33 cellular contexts compared by ENCODE assay signal in the genomic region with DNA sequence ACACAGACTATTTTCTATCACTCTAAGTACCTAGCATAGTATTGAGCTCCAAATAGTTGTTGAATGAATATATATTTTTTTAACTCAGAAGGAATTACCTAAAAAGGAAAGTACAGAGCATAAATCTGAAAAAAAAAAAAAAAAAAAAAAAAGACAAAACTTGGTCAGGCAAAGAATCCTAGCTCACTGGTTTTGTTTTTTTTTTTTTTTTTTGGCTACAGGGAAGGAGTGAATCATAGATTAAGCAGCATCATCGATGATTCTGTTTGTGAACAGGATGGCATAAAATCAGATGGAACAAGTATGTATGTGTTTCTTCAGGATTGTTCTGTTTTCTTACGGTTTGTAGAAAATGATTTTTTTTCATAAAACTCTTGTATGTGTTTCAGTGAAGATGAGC.
DNase-seq lines count a peak whose midpoint lies in the region; ATAC-seq and TF ChIP-seq lines count a peak whose summit lies in the region.
"Had no signal": no experiment of that assay in that cellular context is flagged by ENCODE, and none has a peak within 500 bp of the region (broad histone marks: within the 10 kb centered on the region; RNA-seq: fewer than 3 reads in every experiment).

No MANE protein-coding gene starts in this region.

- H3K27ac ChIP-seq in mammary epithelial cell (ENCODE audit: insufficient read depth, low read depth, low read length), result no peak overlapping the region
- no peak overlapping the region for H3K27ac ChIP-seq in breast epithelium
- H3K27ac ChIP-seq in spleen, result no peak overlapping the region
- H3K27ac ChIP-seq: parathyroid adenoma, uterus had no signal

- H3K4me3 Mint-ChIP-seq in activated CD8-positive, alpha-beta T cell treated with anti-CD3 and anti-CD28 coated beads for 36 hours, result no peak overlapping the region
- H3K4me3 Mint-ChIP-seq: activated CD4-positive, alpha-beta memory T cell treated with anti-CD3 and anti-CD28 coated beads for 36 hours; activated naive CD8-positive, alpha-beta T cell treated with anti-CD3 and anti-CD28 coated beads, Interleukin-2, amount 50 U/mL, for 24 hours; brain; CD4-positive, alpha-beta T cell; IgD-negative memory B cell; stimulated activated naive CD8-positive, alpha-beta T cell treated with anti-CD3 and anti-CD28 coated beads, Interleukin-15, amount 100 ng/mL, for 72 hours; T-helper 2 cell treated with Interferon-gamma antibody and Interleukin-4, amounts not matched to agents 5 μg/mL and 100 μg/mL, for 36 hours had no signal

- H2AFZ ChIP-seq in mammary epithelial cell (ENCODE audit: low read depth, low read length), result no peak overlapping the region
- H2AFZ ChIP-seq: parathyroid adenoma had no signal

- no TSS peak for BruUV-seq in mammary epithelial cell (replicated peaks; lab: Mats Ljungman, UMichigan)

- no peak for TF ChIP-seq POLR2A in breast epithelium (IDR thresholded peaks at IDR 0.05)
- no peak for TF ChIP-seq POLR2A in spleen (IDR thresholded peaks at IDR 0.05)

- H3K27ac Mint-ChIP-seq in activated CD8-positive, alpha-beta T cell treated with anti-CD3 and anti-CD28 coated beads for 36 hours, result no peak overlapping the region
- H3K27ac Mint-ChIP-seq: activated CD4-positive, alpha-beta memory T cell treated with anti-CD3 and anti-CD28 coated beads for 36 hours; activated naive CD8-positive, alpha-beta T cell treated with anti-CD3 and anti-CD28 coated beads, Interleukin-2, amount 50 U/mL, for 24 hours; brain; CD4-positive, alpha-beta T cell; IgD-negative memory B cell; stimulated activated naive CD8-positive, alpha-beta T cell treated with anti-CD3 and anti-CD28 coated beads, Interleukin-15, amount 100 ng/mL, for 72 hours; T-helper 2 cell treated with Interferon-gamma antibody and Interleukin-4, amounts not matched to agents 5 μg/mL and 100 μg/mL, for 36 hours had no signal

- intact Hi-C loops in mammary epithelial cell (cut with micrococcal nuclease) (no loop called here), breast epithelium (cut with DNase I; ENCODE audit: low total_unique reads) (no loop called here), spleen (cut with DNase I; ENCODE audit: low total_unique reads) (no loop called here)
- intact Hi-C loops in activated CD8-positive, alpha-beta T cell treated with anti-CD3 and anti-CD28 coated beads for 36 hours (cut with micrococcal nuclease), result no loop called here

- no peaks in the 10 kb centered on the region for H3K9me3 Mint-ChIP-seq in activated CD8-positive, alpha-beta T cell treated with anti-CD3 and anti-CD28 coated beads for 36 hours
- H3K9me3 Mint-ChIP-seq: CD4-positive, alpha-beta T cell; T-helper 2 cell treated with Interferon-gamma antibody and Interleukin-4, amounts not matched to agents 5 μg/mL and 100 μg/mL, for 36 hours had no signal

- H3K9me3 ChIP-seq in mammary epithelial cell (replicated peaks; ENCODE audit: insufficient read depth, low read length) (no peaks in the 10 kb centered on the region), breast epithelium (peaks cover 9 to 10% of the 10 kb centered on the region in 2 donors), adipocyte (ENCODE audit: control insufficient read depth, low read length) (peaks cover 9% of the 10 kb centered on the region), spleen (peaks cover 0 to 16% (median 13%) of the 10 kb centered on the region in 8 donors)
- H3K9me3 ChIP-seq: uterus had no signal

- no peaks in the 10 kb centered on the region for H3K4me1 ChIP-seq in mammary epithelial cell (ENCODE audit: insufficient read depth, low read length)
- H3K4me1 ChIP-seq in breast epithelium, result no peaks in the 10 kb centered on the region
- H3K4me1 ChIP-seq in adipocyte (ENCODE audit: control insufficient read depth, insufficient read depth, low read length), result no peaks in the 10 kb centered on the region
- peaks cover 0 to 7% (median 0%) of the 10 kb centered on the region in 6 donors for H3K4me1 ChIP-seq in spleen
- H3K4me1 ChIP-seq: parathyroid adenoma, uterus had no signal

- H3K4me2 ChIP-seq in mammary epithelial cell (ENCODE audit: insufficient read depth, low read depth, low read length), result no peak overlapping the region
- H3K4me2 ChIP-seq: smooth muscle cell had no signal

- no peak for ATAC-seq in activated CD8-positive, alpha-beta T cell treated with anti-CD3 and anti-CD28 coated beads for 36 hours
- no peak for ATAC-seq in GM18868 (IDR thresholded peaks at IDR 0.05; ENCODE audit: unreplicated experiment)
- ATAC-seq: activated naive CD8-positive, alpha-beta T cell treated with anti-CD3 and anti-CD28 coated beads, Interleukin-2, amount 50 U/mL, for 24 hours; GM12878; HCT116; Panc1; stimulated activated naive CD8-positive, alpha-beta T cell treated with anti-CD3 and anti-CD28 coated beads, Interleukin-15, amount 100 ng/mL, for 72 hours had no signal

- H3K27me3 ChIP-seq in mammary epithelial cell (ENCODE audit: insufficient read depth, low read length) (no peaks in the 10 kb centered on the region), breast epithelium (no peaks in the 10 kb centered on the region), adipocyte (replicated peaks; ENCODE audit: control insufficient read depth, insufficient read depth, low read length) (no peaks in the 10 kb centered on the region), spleen (replicated peaks in 1 of 7) (no peaks in the 10 kb centered on the region)
- H3K27me3 ChIP-seq: uterus had no signal

- H3K4me1 Mint-ChIP-seq in activated CD8-positive, alpha-beta T cell treated with anti-CD3 and anti-CD28 coated beads for 36 hours (ENCODE audit: low read depth), result peaks cover 2% of the 10 kb centered on the region
- H3K4me1 Mint-ChIP-seq: brain had no signal

- H3K27me3 Mint-ChIP-seq in activated CD8-positive, alpha-beta T cell treated with anti-CD3 and anti-CD28 coated beads for 36 hours, result no peaks in the 10 kb centered on the region
- H3K27me3 Mint-ChIP-seq: CD4-positive, alpha-beta T cell; IgD-negative memory B cell; stimulated activated naive CD8-positive, alpha-beta T cell treated with anti-CD3 and anti-CD28 coated beads, Interleukin-15, amount 100 ng/mL, for 72 hours had no signal

- no peaks in the 10 kb centered on the region for H3K79me2 ChIP-seq in mammary epithelial cell (ENCODE audit: insufficient read depth, low read length)
- H3K79me2 ChIP-seq: parathyroid adenoma had no signal

- WGBS in mammary epithelial cell (ENCODE audit: low coverage, missing lambda C conversion rate), result 75% methylated on average over 2 of the region's 2 CpGs
- WGBS in spleen, 5 donors, result 87 to 98% (median 91%) methylated on average over 2 of the region's 2 CpGs

- H3K4me3 ChIP-seq in mammary epithelial cell (replicated peaks in 1 of 3; ENCODE audit: insufficient read depth in 1 of 3, low read depth in 2 of 3, low read length in 3 of 3) (no peak overlapping the region), breast epithelium (no peak overlapping the region), adipocyte (ENCODE audit: low read length) (no peak overlapping the region), fibroblast of the aortic adventitia (ENCODE audit: low read depth, low read length) (no peak overlapping the region), spleen (no peak overlapping the region)
- H3K4me3 ChIP-seq: GM12878, smooth muscle cell, uterus had no signal

- dilution Hi-C loops in mammary epithelial cell (cut with HindIII; ENCODE audit: low sequenced_read_pairs), result no loop called here

- H4K20me1 ChIP-seq in mammary epithelial cell (ENCODE audit: insufficient read depth, low read length), result no peaks in the 10 kb centered on the region

- no peak for TF ChIP-seq CTCF in mammary epithelial cell (conservative IDR thresholded peaks at IDR 0.05 in 1 of 2, IDR thresholded peaks at IDR 0.05 in 1 of 2; ENCODE audit: extremely low read depth in 1 of 2, insufficient read depth in 1 of 2, low read depth in 1 of 2, low read length in 2 of 2)
- no peak for TF ChIP-seq CTCF in breast epithelium (IDR thresholded peaks at IDR 0.05)
- no peak for TF ChIP-seq CTCF in fibroblast of the aortic adventitia (IDR thresholded peaks at IDR 0.05; ENCODE audit: insufficient read depth, low read length)
- no peak for TF ChIP-seq CTCF in activated CD8-positive, alpha-beta T cell treated with anti-CD3 and anti-CD28 coated beads for 36 hours (IDR thresholded peaks at IDR 0.05)
- no peak for TF ChIP-seq CTCF in spleen (IDR thresholded peaks at IDR 0.05 in 8 of 11, conservative IDR thresholded peaks at IDR 0.05 in 3 of 11)

- CTCF ChIA-PET in mammary epithelial cell (lab: Charles Lee; ENCODE audit: low non-redundant PET), result no interaction called here
- CTCF ChIA-PET in activated CD8-positive, alpha-beta T cell treated with anti-CD3 and anti-CD28 coated beads for 36 hours (lab: Charles Lee), result no interaction called here

- in situ Hi-C loops in mammary epithelial cell (cut with MboI; ENCODE audit: low sequenced_read_pairs in 2 of 2), result no loop called here

- no peaks in the 10 kb centered on the region for H3K36me3 Mint-ChIP-seq in activated CD8-positive, alpha-beta T cell treated with anti-CD3 and anti-CD28 coated beads for 36 hours (ENCODE audit: low read depth)
- H3K36me3 Mint-ChIP-seq: activated CD4-positive, alpha-beta memory T cell treated with anti-CD3 and anti-CD28 coated beads for 36 hours; brain; IgD-negative memory B cell had no signal

- POLR2A ChIA-PET in activated CD8-positive, alpha-beta T cell treated with anti-CD3 and anti-CD28 coated beads for 36 hours (lab: Charles Lee), result no interaction called here

- DNase-seq in mammary epithelial cell (peak; percentile 41), breast epithelium (ENCODE audit: low spot score in 2 of 2) (no peak), adipocyte (ENCODE audit: low read depth) (peak; percentile 18), fibroblast of the aortic adventitia (ENCODE audit: low read depth) (peak; percentile 21), stromal cell of bone marrow (ENCODE audit: low read depth) (peak; percentile 48), spleen (no peak)
- no peak for DNase-seq in activated CD8-positive, alpha-beta T cell treated with anti-CD3 and anti-CD28 coated beads for 36 hours
- DNase-seq: 8988T; activated CD4-positive, alpha-beta memory T cell treated with anti-CD3 and anti-CD28 coated beads for 36 hours; activated CD4-positive, CD25-positive, alpha-beta regulatory T cell treated with anti-CD3 and anti-CD28 coated beads, Interleukin-2, amount 50 U/mL, for 72 hours; activated CD8-positive, alpha-beta memory T cell treated with anti-CD3 and anti-CD28 coated beads, Interleukin-2, amount 50 U/mL, for 4 hours; activated naive CD4-positive, alpha-beta T cell; activated naive CD8-positive, alpha-beta T cell treated with anti-CD3 and anti-CD28 coated beads, Interleukin-2, amount 50 U/mL, for 24 hours; CD4-positive, alpha-beta T cell; DND-41; mesenchymal stem cell; NCI-H2029; NCI-H526 treated with DMSO at 0.1 percent for 48 hours; retina; Right ventricle myocardium superior; stimulated activated CD4-positive, alpha-beta T cell treated with anti-CD3 and anti-CD28 coated beads, Interleukin-2, amount 100 ng/mL, for 24 hours; stimulated activated CD8-positive, alpha-beta memory T cell treated with anti-CD3 and anti-CD28 coated beads, Interleukin-4, amount 100 ng/mL, for 48 hours; stimulated activated naive CD8-positive, alpha-beta T cell treated with anti-CD3 and anti-CD28 coated beads, Interleukin-15, amount 100 ng/mL, for 72 hours; uterus had no signal

- H3K9ac ChIP-seq in mammary epithelial cell (ENCODE audit: insufficient read depth, low read length) (no peak overlapping the region), adipocyte (ENCODE audit: low read length) (no peak overlapping the region)
- H3K9ac ChIP-seq: parathyroid adenoma had no signal

- H3K36me3 ChIP-seq in mammary epithelial cell (ENCODE audit: insufficient read depth, low read length) (no peaks in the 10 kb centered on the region), breast epithelium (no peaks in the 10 kb centered on the region), adipocyte (ENCODE audit: control insufficient read depth, insufficient read depth, low read length, severe bottlenecking) (no peaks in the 10 kb centered on the region), spleen (no peaks in the 10 kb centered on the region)
- H3K36me3 ChIP-seq: uterus had no signal

Comparison
In these comparisons a context has a peak if more than half of its experiments do, and no peak if none do; other contexts are left out.
1. DNase-seq: peak in mammary epithelial cell (single experiment), adipocyte (single experiment), fibroblast of the aortic adventitia (single experiment) and stromal cell of bone marrow (single experiment); none in breast epithelium (0 of 2), activated CD8-positive, alpha-beta T cell treated with anti-CD3 and anti-CD28 coated beads for 36 hours (single experiment) and spleen (single experiment).